In genomic region chr6:34338377-34338776, GRCh38 we compare ENCODE assay signal across 23 cellular contexts. TPM values are rescaled to one million over a fixed set of nuclear protein-coding genes. Genes with fewer than 3 reads are reported as not detected.
DNase-seq lines count a peak whose midpoint lies in the region; ATAC-seq, FAIRE-seq and TF ChIP-seq lines count a peak whose summit lies in the region.
"Had no signal": no experiment of that assay in that cellular context is flagged by ENCODE, and none has a peak within 500 bp of the region (broad histone marks: within the 10 kb centered on the region; RNA-seq: fewer than 3 reads in every experiment).

No MANE protein-coding gene starts in this region.

- WGBS in right cardiac atrium: 81% methylated on average over 3 of the region's 3 CpGs
- WGBS in thyroid gland, 2 donors: 55 to 74% methylated on average over 3 of the region's 3 CpGs

- no peak for TF ChIP-seq POLR2A in thyroid gland (IDR thresholded peaks at IDR 0.05)

- FAIRE-seq in HTR-8/SVneo (lab: Jason Lieb, UNC): no peak

- H3K27me3 ChIP-seq in cardiac muscle cell (no peaks in the 10 kb centered on the region), right cardiac atrium (ENCODE audit: control insufficient read depth, insufficient read depth) (no peaks in the 10 kb centered on the region), thyroid gland (no peaks in the 10 kb centered on the region)
- H3K27me3 ChIP-seq: MG63 had no signal

- H3K36me3 ChIP-seq in cardiac muscle cell (no peaks in the 10 kb centered on the region), thyroid gland (no peaks in the 10 kb centered on the region)
- H3K36me3 ChIP-seq: prostate gland had no signal

- H3K27ac ChIP-seq in cardiac muscle cell (peak overlapping the region; percentile 32), right cardiac atrium (ENCODE audit: low read length) (no peak overlapping the region), VCaP (peak overlapping the region; percentile 68), thyroid gland (peak overlapping the region; percentile 71 to 82 (median 82))
- H3K27ac ChIP-seq: prostate gland had no signal

- peaks cover 47% of the 10 kb centered on the region for H3K4me1 Mint-ChIP-seq in mesothelial cell of epicardium

- ATAC-seq in right cardiac atrium (no peak), GM21786 (IDR thresholded peaks at IDR 0.05; ENCODE audit: unreplicated experiment) (no peak)
- ATAC-seq: activated CD8-positive, alpha-beta memory T cell treated with anti-CD3 and anti-CD28 coated beads, Interleukin-2, amount 10 ng/mL, durations not matched to agents 7 days and 5 days; GM23338; left cardiac atrium; PC-3 had no signal

- DNase-seq in cardiac muscle cell (ENCODE audit: low read depth in 1 of 2, low spot score in 1 of 2) (no peak), right cardiac atrium (no peak), mesothelial cell of epicardium (ENCODE audit: low spot score in 2 of 2, unreplicated experiment in 2 of 2) (no peak), thyroid gland (no peak), anterior cingulate cortex (lab: John Stamatoyannopoulos, UW) (no peak), HTR-8/SVneo (ENCODE audit: insufficient read length, low spot score) (no peak)
- DNase-seq: activated CD4-positive, CD25-positive, alpha-beta regulatory T cell; activated CD8-positive, alpha-beta memory T cell treated with anti-CD3 and anti-CD28 coated beads, Interleukin-2, amount 10 ng/mL, durations not matched to agents 7 days and 5 days; activated T-cell treated with anti-CD3 and anti-CD28 coated beads, Interleukin-2, amount 50 U/mL, for 48 hours; CD4-positive, alpha-beta memory T cell; hypothalamus; left cardiac atrium; mammary epithelial cell; MG63; NCI-H1930; NK-92 treated with Interleukin-12 subunit alpha and Interleukin-12 subunit beta, amount 100 ng/mL, for 24 hours; occipital lobe; PC-3; stimulated activated CD4-positive, alpha-beta T cell treated with anti-CD3 and anti-CD28 coated beads, Interleukin-4, amount 100 ng/mL, for 24 hours had no signal

- H3K27me3 Mint-ChIP-seq in mesothelial cell of epicardium (ENCODE audit: low read depth): no peaks in the 10 kb centered on the region
- H3K27me3 Mint-ChIP-seq: activated CD8-positive, alpha-beta memory T cell treated with anti-CD3 and anti-CD28 coated beads, Interleukin-2, amount 10 ng/mL, durations not matched to agents 7 days and 5 days; CD4-positive, alpha-beta memory T cell had no signal

- TF ChIP-seq CTCF in cardiac muscle cell (IDR thresholded peaks at IDR 0.05; ENCODE audit: low read depth, low read length) (no peak), VCaP (conservative IDR thresholded peaks at IDR 0.05) (no peak), mesothelial cell of epicardium (IDR thresholded peaks at IDR 0.05; ENCODE audit: unreplicated experiment) (no peak), thyroid gland (IDR thresholded peaks at IDR 0.05) (no peak)

- H3K4me1 ChIP-seq in cardiac muscle cell (ENCODE audit: low read depth): peaks cover 12% of the 10 kb centered on the region
- H3K4me1 ChIP-seq in right cardiac atrium (ENCODE audit: control insufficient read depth, insufficient read depth, low read length): peaks cover 7% of the 10 kb centered on the region
- H3K4me1 ChIP-seq in thyroid gland: peaks cover 67 to 90% of the 10 kb centered on the region in 2 donors

- peak overlapping the region; percentile 85 for H3K27ac Mint-ChIP-seq in mesothelial cell of epicardium
- H3K27ac Mint-ChIP-seq: activated CD8-positive, alpha-beta memory T cell treated with anti-CD3 and anti-CD28 coated beads, Interleukin-2, amount 10 ng/mL, durations not matched to agents 7 days and 5 days had no signal

- H3K9me3 Mint-ChIP-seq in mesothelial cell of epicardium: no peaks in the 10 kb centered on the region
- H3K9me3 Mint-ChIP-seq: CD4-positive, alpha-beta memory T cell; GM23338 had no signal

- H3K9me3 ChIP-seq in cardiac muscle cell (ENCODE audit: low read depth): no peaks in the 10 kb centered on the region
- H3K9me3 ChIP-seq in right cardiac atrium (ENCODE audit: control insufficient read depth, low read length): no peaks in the 10 kb centered on the region
- H3K9me3 ChIP-seq in thyroid gland: no peaks in the 10 kb centered on the region
- H3K9me3 ChIP-seq: MG63, prostate gland had no signal

- no peak overlapping the region for H3K4me3 Mint-ChIP-seq in mesothelial cell of epicardium
- H3K4me3 Mint-ChIP-seq: activated CD8-positive, alpha-beta memory T cell treated with anti-CD3 and anti-CD28 coated beads, Interleukin-2, amount 10 ng/mL, durations not matched to agents 7 days and 5 days; CD4-positive, alpha-beta memory T cell; GM23338 had no signal

- H3K36me3 Mint-ChIP-seq in mesothelial cell of epicardium: peaks cover 2% of the 10 kb centered on the region

- intact Hi-C loops in right cardiac atrium (cut with DNase I): loop anchor here in 2 of 4 donors (10.0 kb wide), 2 partner anchors 46 to 56 kb away; partner anchors contain the start of gene NUDT3 (in 1 of the 2)
- intact Hi-C loops in thyroid gland (cut with DNase I): no loop called here

- H3K4me3 ChIP-seq in cardiac muscle cell (no peak overlapping the region), right cardiac atrium (ENCODE audit: low read length) (no peak overlapping the region), thyroid gland (replicated peaks in 1 of 3) (no peak overlapping the region)
- H3K4me3 ChIP-seq: GM23338, MG63, prostate gland had no signal

RNA-seq across cellular contexts. Expression of gene NUDT3, which starts 54.1 kb away (rescaled TPM):
- total RNA-seq in cardiac muscle cell (26.1 and 29.1 TPM in 2 replicates), right cardiac atrium (10 to 100 TPM; 44.6 to 67.1 (median 51.9) TPM), mesothelial cell of epicardium (32.7 to 33.3 TPM (median 33.2 TPM) in 3 replicates), thyroid gland (10 to 100 TPM; 68.1 to 98.9 (median 75.5) TPM)
- polyA plus RNA-seq in cardiac muscle cell (18.4 and 18.6 TPM in 2 replicates), right cardiac atrium (22.0 TPM)
